In genomic region chr14:75418779-75419768, GRCh38 we compare ENCODE assay signal across 7 cellular contexts. TPM values are rescaled to one million over a fixed set of nuclear protein-coding genes. Genes with fewer than 3 reads are reported as not detected.
DNase-seq lines count a peak whose midpoint lies in the region; ATAC-seq and TF ChIP-seq lines count a peak whose summit lies in the region.

No MANE protein-coding gene starts in this region.

- H3K9me3 ChIP-seq in esophagus muscularis mucosa: no peaks in the 10 kb centered on the region

- no peak for TF ChIP-seq CTCF in activated B cell treated with CpG ODN at 0.5 μM for 24 hours (IDR thresholded peaks at IDR 0.05)
- TF ChIP-seq CTCF in esophagus muscularis mucosa (IDR thresholded peaks at IDR 0.05): no peak

- POLR2A ChIA-PET in activated B cell treated with CpG ODN at 0.5 μM for 24 hours (lab: Charles Lee): interaction anchor here (1.1 kb wide), 1 partner anchor 20 kb away, joined by 3 read pairs; no protein-coding TSS in a partner anchor

- H3K27ac Mint-ChIP-seq in activated B cell treated with CpG ODN at 0.5 μM for 24 hours: peak overlapping the region; percentile 46

- no peaks in the 10 kb centered on the region for H3K27me3 ChIP-seq in esophagus muscularis mucosa

- peaks cover 19% of the 10 kb centered on the region for H3K4me1 Mint-ChIP-seq in activated B cell treated with CpG ODN at 0.5 μM for 24 hours

- H3K4me1 ChIP-seq in esophagus muscularis mucosa: peaks cover 0 to 7% (median 5%) of the 10 kb centered on the region in 4 donors

- no peaks in the 10 kb centered on the region for H3K36me3 ChIP-seq in esophagus muscularis mucosa

- no peaks in the 10 kb centered on the region for H3K36me3 Mint-ChIP-seq in activated B cell treated with CpG ODN at 0.5 μM for 24 hours (ENCODE audit: low read depth)

- peak overlapping the region; percentile 28 for H3K4me3 Mint-ChIP-seq in activated B cell treated with CpG ODN at 0.5 μM for 24 hours

- TF ChIP-seq EP300 in esophagus muscularis mucosa (IDR thresholded peaks at IDR 0.05): no peak

- ATAC-seq in GM18909 (IDR thresholded peaks at IDR 0.05; ENCODE audit: poor library complexity, unreplicated experiment) (peak; percentile 81), HG03139 (IDR thresholded peaks at IDR 0.05; ENCODE audit: unreplicated experiment) (peak; percentile 55), activated B cell treated with CpG ODN at 0.5 μM for 24 hours (ENCODE audit: low read depth) (peak; percentile 94)

- 63% methylated on average over 13 of the region's 16 CpGs for WGBS in esophagus muscularis mucosa

- no peak for TF ChIP-seq POLR2A in esophagus muscularis mucosa (IDR thresholded peaks at IDR 0.05; ENCODE audit: low read depth)

- DNase-seq in activated B cell treated with CpG ODN at 0.5 μM for 24 hours (peak; percentile 28), iPS DF 19.7 (ENCODE audit: low read depth, low spot score) (peak; percentile 80), esophagus muscularis mucosa (ENCODE audit: extremely low spot score) (no peak), NCI-H128 (lab: John Stamatoyannopoulos, UW; ENCODE audit: unreplicated experiment) (no peak)
- peak; percentile 18 to 51 (median 49) for DNase-seq in stimulated activated CD4-positive, alpha-beta T cell treated with anti-CD3 and anti-CD28 coated beads, TNF-alpha, amount 100 ng/mL, for 48 hours (ENCODE audit: low read depth in 3 of 3)

- H3K4me3 ChIP-seq in esophagus muscularis mucosa: no peak overlapping the region

- intact Hi-C loops in activated B cell treated with CpG ODN at 0.5 μM for 24 hours (cut with micrococcal nuclease) (no loop called here), esophagus muscularis mucosa (cut with DNase I) (no loop called here)

- H3K27ac ChIP-seq in esophagus muscularis mucosa (replicated peaks in 1 of 4): no peak overlapping the region

- H3K27me3 Mint-ChIP-seq in activated B cell treated with CpG ODN at 0.5 μM for 24 hours: no peaks in the 10 kb centered on the region

- no peaks in the 10 kb centered on the region for H3K9me3 Mint-ChIP-seq in activated B cell treated with CpG ODN at 0.5 μM for 24 hours

- CTCF ChIA-PET in activated B cell treated with CpG ODN at 0.5 μM for 24 hours (lab: Charles Lee): interaction anchor here (0.6 kb wide), 1 partner anchor 1211 kb away, joined by 3 read pairs; no protein-coding TSS in a partner anchor

RNA-seq across cellular contexts. Expression of gene JDP2, which starts 8.7 kb away (rescaled TPM):
- total RNA-seq in activated B cell treated with CpG ODN at 0.5 μM for 24 hours (21.2 and 21.8 TPM in 2 replicates), esophagus muscularis mucosa (10 to 100 TPM; 50.5 to 94.5 (median 78.3) TPM)

Comparison
In these comparisons a context has a peak if more than half of its experiments do, and no peak if none do; other contexts are left out.
1. DNase-seq: peak in activated B cell treated with CpG ODN at 0.5 μM for 24 hours (single experiment), iPS DF 19.7 (single experiment) and stimulated activated CD4-positive, alpha-beta T cell treated with anti-CD3 and anti-CD28 coated beads, TNF-alpha, amount 100 ng/mL, for 48 hours (3 of 3); none in esophagus muscularis mucosa (single experiment) and NCI-H128 (single experiment).
2. Peak in every context shown above with its lines, with median percentiles within 50 percentile points of each other: ATAC-seq.